In genomic region chr1:76289692-76290091, GRCh38 we compare ENCODE assay signal across 23 cellular contexts.
A peak's percentile ranks its signal among the peaks of the same experiment; 100 is the strongest.
DNase-seq lines count a peak whose midpoint lies in the region; TF ChIP-seq lines count a peak whose summit lies in the region.
"Had no signal": no experiment of that assay in that cellular context is flagged by ENCODE, and none has a peak within 500 bp of the region (broad histone marks: within the 10 kb centered on the region; RNA-seq: fewer than 3 reads in every experiment).

No MANE protein-coding gene starts in this region.

- H4K20me1 ChIP-seq in OCI-LY7 (ENCODE audit: insufficient read depth, low read length), result no peaks in the 10 kb centered on the region

- no peak overlapping the region for H3K27ac ChIP-seq in OCI-LY7 (ENCODE audit: low read depth, low read length, poor library complexity, severe bottlenecking)
- H3K27ac ChIP-seq: ascending aorta, left ventricle myocardium inferior, prostate gland, SK-N-MC, thyroid gland had no signal

- peaks cover 12% of the 10 kb centered on the region for H3K36me3 Mint-ChIP-seq in activated naive CD4-positive, alpha-beta T cell treated with anti-CD3 and anti-CD28 coated beads, Interleukin-2, amount 10 ng/mL, durations not matched to agents 7 days and 5 days
- H3K36me3 Mint-ChIP-seq in nephron progenitor cell (ENCODE audit: low read depth), result no peaks in the 10 kb centered on the region

- H3K27me3 Mint-ChIP-seq in activated naive CD4-positive, alpha-beta T cell treated with anti-CD3 and anti-CD28 coated beads, Interleukin-2, amount 10 ng/mL, durations not matched to agents 7 days and 5 days, result no peaks in the 10 kb centered on the region
- no peaks in the 10 kb centered on the region for H3K27me3 Mint-ChIP-seq in nephron progenitor cell (ENCODE audit: low read depth, poor library complexity)
- H3K27me3 Mint-ChIP-seq: activated B cell treated with CpG ODN at 0.5 μM for 24 hours had no signal

- no peak overlapping the region for H3K4me2 ChIP-seq in OCI-LY7 (ENCODE audit: low read length)

- no peaks in the 10 kb centered on the region for H3K36me3 ChIP-seq in OCI-LY7 (ENCODE audit: insufficient read depth, low read length)
- H3K36me3 ChIP-seq: ascending aorta, left ventricle myocardium inferior, prostate gland, thyroid gland had no signal

- H3K4me1 ChIP-seq in OCI-LY7 (ENCODE audit: insufficient read depth, low read length, poor library complexity, severe bottlenecking), result peaks cover 94% of the 10 kb centered on the region
- H3K4me1 ChIP-seq: ascending aorta, left ventricle myocardium inferior, prostate gland had no signal

- CTCF ChIA-PET in activated naive CD4-positive, alpha-beta T cell treated with anti-CD3 and anti-CD28 coated beads, Interleukin-2, amount 10 ng/mL, durations not matched to agents 7 days and 5 days (lab: Charles Lee), result interaction anchor here (3.3 kb wide), 1 partner anchor 135 kb away, joined by 12 read pairs; no protein-coding TSS in a partner anchor
- CTCF ChIA-PET in OCI-LY7 (lab: Charles Lee; ENCODE audit: unreplicated experiment), result interaction anchor here (0.6 kb wide), 1 partner anchor 63 kb away, joined by 3 read pairs; no protein-coding TSS in a partner anchor

- H3K9me3 ChIP-seq in OCI-LY7 (ENCODE audit: low read length), result no peaks in the 10 kb centered on the region
- H3K9me3 ChIP-seq: ascending aorta, left ventricle myocardium inferior, mucosa of descending colon, prostate gland, thyroid gland had no signal

- H3K79me2 ChIP-seq in OCI-LY7 (ENCODE audit: insufficient read depth, low read depth, low read length), result no peaks in the 10 kb centered on the region

- no peak overlapping the region for H3K4me3 Mint-ChIP-seq in activated naive CD4-positive, alpha-beta T cell treated with anti-CD3 and anti-CD28 coated beads, Interleukin-2, amount 10 ng/mL, durations not matched to agents 7 days and 5 days
- H3K4me3 Mint-ChIP-seq in nephron progenitor cell, result no peak overlapping the region
- H3K4me3 Mint-ChIP-seq: activated B cell treated with CpG ODN at 0.5 μM for 24 hours had no signal

- POLR2A ChIA-PET in OCI-LY7 (lab: Charles Lee), result interaction anchor here (0.9 to 1.5 kb wide), 2 partner anchors 9 to 11 kb away, joined by 3 to 4 read pairs; no protein-coding TSS in a partner anchor

- no peak overlapping the region for H3K4me3 ChIP-seq in OCI-LY7 (ENCODE audit: low read depth, low read length, poor library complexity, severe bottlenecking)
- H3K4me3 ChIP-seq: ascending aorta, K562, left ventricle myocardium inferior, mucosa of descending colon, prostate gland, SK-N-MC, thyroid gland had no signal

- no peaks in the 10 kb centered on the region for H3K9me2 ChIP-seq in OCI-LY7 (ENCODE audit: insufficient read depth, low read length)

- H3K27ac Mint-ChIP-seq in activated naive CD4-positive, alpha-beta T cell treated with anti-CD3 and anti-CD28 coated beads, Interleukin-2, amount 10 ng/mL, durations not matched to agents 7 days and 5 days, result peak overlapping the region; percentile 25
- H3K27ac Mint-ChIP-seq in nephron progenitor cell, result peak overlapping the region; percentile 70
- H3K27ac Mint-ChIP-seq: activated B cell treated with CpG ODN at 0.5 μM for 24 hours had no signal

- peak overlapping the region; percentile 75; the same call in 1 of the 2 replicates for H2AFZ ChIP-seq in OCI-LY7 (ENCODE audit: low read length)

- no peak for TF ChIP-seq CTCF in OCI-LY7 (conservative IDR thresholded peaks at IDR 0.05; ENCODE audit: low read length)
- TF ChIP-seq CTCF in nephron progenitor cell (IDR thresholded peaks at IDR 0.05), result no peak

- DNase-seq in activated naive CD4-positive, alpha-beta T cell treated with anti-CD3 and anti-CD28 coated beads, Interleukin-2, amount 10 ng/mL, durations not matched to agents 7 days and 5 days, result peak; percentile 45
- DNase-seq in activated naive CD4-positive, alpha-beta T cell treated with Interleukin-2 at 50 U/mL for 16 hours, result no peak
- DNase-seq in OCI-LY7 (ENCODE audit: low spot score) (no peak), astrocyte of the hippocampus (ENCODE audit: low read depth, low spot score) (peak; percentile 8), nephron progenitor cell (no peak), pons (ENCODE audit: low spot score) (no peak), NCI-H1930 (lab: John Stamatoyannopoulos, UW) (no peak)
- DNase-seq: activated B cell treated with CpG ODN at 0.5 μM for 24 hours; activated effector memory CD4-positive, alpha-beta T cell treated with anti-CD3 and anti-CD28 coated beads, Interleukin-2, amount 50 U/mL, for 16 hours; central memory CD4-positive, alpha-beta T cell; HCEC 1CT; head of caudate nucleus; left ventricle myocardium inferior; mucosa of descending colon; NCI-H146; NCI-H510A treated with DMSO at 0.1 percent for 48 hours; stimulated activated CD4-positive, alpha-beta T cell treated with anti-CD3 and anti-CD28 coated beads, Interleukin-4, amount 100 ng/mL, for 1 hour; stimulated activated naive CD8-positive, alpha-beta T cell treated with anti-CD3 and anti-CD28 coated beads, Interleukin-15, Interleukin-2, amounts not matched to agents 100 U/mL and 50 U/mL, for 24 hours; thyroid gland had no signal

- BruUV-seq in OCI-LY7 (replicated peaks; lab: Mats Ljungman, UMichigan), result no TSS peak

- intact Hi-C loops in OCI-LY7 (cut with micrococcal nuclease; ENCODE audit: unreplicated experiment), result loop anchor here (5.0 kb wide), 3 partner anchors 72 to 562 kb away; partner anchors contain the start of gene RABGGTB

- no peaks in the 10 kb centered on the region for H3K9me3 Mint-ChIP-seq in activated naive CD4-positive, alpha-beta T cell treated with anti-CD3 and anti-CD28 coated beads, Interleukin-2, amount 10 ng/mL, durations not matched to agents 7 days and 5 days
- no peaks in the 10 kb centered on the region for H3K9me3 Mint-ChIP-seq in nephron progenitor cell
- H3K9me3 Mint-ChIP-seq: activated B cell treated with CpG ODN at 0.5 μM for 24 hours had no signal

- peaks cover 89% of the 10 kb centered on the region for H3K4me1 Mint-ChIP-seq in activated naive CD4-positive, alpha-beta T cell treated with anti-CD3 and anti-CD28 coated beads, Interleukin-2, amount 10 ng/mL, durations not matched to agents 7 days and 5 days
- peaks cover 58% of the 10 kb centered on the region for H3K4me1 Mint-ChIP-seq in nephron progenitor cell

Comparison
In these comparisons a context has a peak if more than half of its experiments do, and no peak if none do; other contexts are left out.
1. DNase-seq: peak in activated naive CD4-positive, alpha-beta T cell treated with anti-CD3 and anti-CD28 coated beads, Interleukin-2, amount 10 ng/mL, durations not matched to agents 7 days and 5 days (single experiment) and astrocyte of the hippocampus (single experiment); none in activated naive CD4-positive, alpha-beta T cell treated with Interleukin-2 at 50 U/mL for 16 hours (single experiment), OCI-LY7 (single experiment), nephron progenitor cell (single experiment), pons (single experiment) and NCI-H1930 (0 of 2).